In the genomic region with DNA sequence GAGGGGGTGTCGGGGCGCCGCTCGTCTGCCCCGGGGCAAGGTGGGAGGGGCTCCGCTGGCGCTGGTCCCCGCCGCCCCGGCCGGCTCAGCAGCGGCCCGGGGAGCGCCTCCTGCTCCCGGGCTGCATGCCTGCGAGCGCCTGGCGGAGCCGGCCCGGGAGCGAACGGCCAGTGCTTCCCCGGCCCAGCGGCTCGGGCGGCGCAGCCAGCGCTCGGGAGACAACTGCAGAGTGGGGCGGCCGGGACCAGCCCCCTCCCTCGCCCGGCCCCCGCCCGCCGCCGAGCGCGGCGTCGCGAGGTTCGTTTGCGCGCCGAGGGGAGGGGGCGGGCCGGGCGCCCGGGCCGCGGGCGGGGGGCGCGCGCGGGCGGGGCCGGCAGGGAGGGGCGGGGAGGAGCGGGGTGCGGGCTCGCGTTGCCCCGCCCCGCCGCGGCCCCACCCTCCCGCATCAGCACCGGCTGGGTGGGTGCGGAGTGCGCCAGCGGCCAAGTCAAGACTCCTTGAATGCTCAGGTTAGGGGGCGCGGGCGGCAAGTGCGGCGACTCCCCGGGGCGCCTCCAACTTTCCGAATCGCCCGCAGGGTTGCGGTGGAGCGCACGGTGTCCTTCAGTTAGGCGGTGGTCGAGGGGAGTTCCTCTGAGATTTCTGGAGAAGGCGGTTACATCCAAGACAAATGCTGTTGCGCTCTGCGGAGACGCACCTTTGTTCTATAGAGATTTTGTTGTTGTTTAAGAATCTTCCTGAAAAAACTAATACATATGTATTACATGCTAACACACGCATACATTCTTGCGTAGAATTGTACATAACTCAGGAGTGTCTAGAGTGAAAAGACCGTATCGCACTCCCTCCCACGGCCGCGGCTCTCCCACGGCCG, we compare ENCODE assay signal across 8 cellular contexts. TPM values are rescaled to one million over a fixed set of nuclear protein-coding genes. Genes with fewer than 3 reads are reported as not detected.
DNase-seq lines count a peak whose midpoint lies in the region; TF ChIP-seq lines count a peak whose summit lies in the region.

A gene with protein sequence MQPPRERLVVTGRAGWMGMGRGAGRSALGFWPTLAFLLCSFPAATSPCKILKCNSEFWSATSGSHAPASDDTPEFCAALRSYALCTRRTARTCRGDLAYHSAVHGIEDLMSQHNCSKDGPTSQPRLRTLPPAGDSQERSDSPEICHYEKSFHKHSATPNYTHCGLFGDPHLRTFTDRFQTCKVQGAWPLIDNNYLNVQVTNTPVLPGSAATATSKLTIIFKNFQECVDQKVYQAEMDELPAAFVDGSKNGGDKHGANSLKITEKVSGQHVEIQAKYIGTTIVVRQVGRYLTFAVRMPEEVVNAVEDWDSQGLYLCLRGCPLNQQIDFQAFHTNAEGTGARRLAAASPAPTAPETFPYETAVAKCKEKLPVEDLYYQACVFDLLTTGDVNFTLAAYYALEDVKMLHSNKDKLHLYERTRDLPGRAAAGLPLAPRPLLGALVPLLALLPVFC (minus strand): TSS at position 231 of the 874 bp plus-strand sequence. CDS start 279 bp downstream, outside the sequence.

- no peaks in the 10 kb centered on the region for H3K9me3 Mint-ChIP-seq in chondrocyte (ENCODE audit: low read depth)

- H2AFZ ChIP-seq in mesenchymal stem cell (ENCODE audit: low read depth, low read length), result no peak within 1 kb of the TSS

- peaks cover 30% of the 10 kb centered on the region for H3K4me1 Mint-ChIP-seq in chondrocyte (ENCODE audit: low read depth)

- no peak within 1 kb of the TSS for H2BK5ac ChIP-seq in mesenchymal stem cell (ENCODE audit: low read depth, low read length, poor library complexity, severe bottlenecking)

- H3K27me3 ChIP-seq in mesenchymal stem cell (ENCODE audit: control insufficient read depth in 1 of 2, insufficient read depth in 1 of 2, low read length in 2 of 2) (peaks cover 80 to 81% of the 10 kb centered on the region in 2 experiments), tibial artery (peaks cover 0 to 12% of the 10 kb centered on the region in 2 donors)

- WGBS in mesenchymal stem cell, result under 1% methylated on average over 32 of the region's 101 CpGs

- H3K79me1 ChIP-seq in mesenchymal stem cell (replicated peaks; ENCODE audit: low read length, poor library complexity, severe bottlenecking), result no peaks in the 10 kb centered on the region

- no peak within 1 kb of the TSS for H3K4ac ChIP-seq in mesenchymal stem cell (ENCODE audit: low read depth in 1 of 2, low read length in 2 of 2)

- in situ Hi-C loops in GM13977 (cut with MboI; ENCODE audit: low pct_unique_long_range_greater_than_20kb, low sequenced_read_pairs, unreplicated experiment), result no loop called here

- H2BK120ac ChIP-seq in mesenchymal stem cell (ENCODE audit: low read depth, low read length), result no peak within 1 kb of the TSS

- H4K91ac ChIP-seq in mesenchymal stem cell (ENCODE audit: low read length), result no peak within 1 kb of the TSS

- H3K36me3 ChIP-seq in mesenchymal stem cell (ENCODE audit: control insufficient read depth in 1 of 2, insufficient read depth in 2 of 2, low read depth in 1 of 2, low read length in 2 of 2) (no peaks in the 10 kb centered on the region), tibial artery (no peaks in the 10 kb centered on the region)

- H2AK5ac ChIP-seq in mesenchymal stem cell (ENCODE audit: low read length, severe bottlenecking), result no peak within 1 kb of the TSS

- peak within 1 kb of the TSS; percentile 26 to 76 for H3K4me3 ChIP-seq in mesenchymal stem cell (ENCODE audit: insufficient read depth in 1 of 2, low read depth in 1 of 2, low read length in 2 of 2)
- peak within 1 kb of the TSS; percentile 49 to 74 for H3K4me3 ChIP-seq in tibial artery

- H3K23ac ChIP-seq in mesenchymal stem cell (ENCODE audit: low read length in 2 of 2), result no peak within 1 kb of the TSS

- no peak within 1 kb of the TSS for H3K14ac ChIP-seq in mesenchymal stem cell (ENCODE audit: low read length in 2 of 2)

- no peak within 1 kb of the TSS for H4K8ac ChIP-seq in mesenchymal stem cell (ENCODE audit: low read length)

- no peak within 1 kb of the TSS for H2BK12ac ChIP-seq in mesenchymal stem cell (ENCODE audit: low read length in 2 of 2)

- peak within 1 kb of the TSS; percentile 22 for H3K9ac ChIP-seq in mesenchymal stem cell (ENCODE audit: low read length)

- H3K4me1 ChIP-seq in mesenchymal stem cell (ENCODE audit: control insufficient read depth, insufficient read depth, low read depth, low read length) (peaks cover 13% of the 10 kb centered on the region), tibial artery (peaks cover 0 to 23% (median 15%) of the 10 kb centered on the region in 4 donors)

- DNase-seq in GM13977 (ENCODE audit: low spot score), result peak; percentile 59
- DNase-seq in NCI-H1092 treated with DMSO at 0.1 percent for 48 hours (lab: John Stamatoyannopoulos, UW), result peak; percentile 31
- DNase-seq in chondrocyte (ENCODE audit: low spot score), result no peak
- DNase-seq in mesenchymal stem cell, result no peak
- DNase-seq in tibial artery, result no peak
- no peak for DNase-seq in NCI-H510A treated with DMSO at 0.1 percent for 48 hours (lab: John Stamatoyannopoulos, UW)
- no peak for DNase-seq in NCI-H2196 treated with DMSO at 0.1 percent for 48 hours (lab: John Stamatoyannopoulos, UW; ENCODE audit: unreplicated experiment)
- DNase-seq in NCI-H1048 (lab: John Stamatoyannopoulos, UW), result no peak

- peak within 1 kb of the TSS; percentile 86 for H3K4me2 ChIP-seq in mesenchymal stem cell (ENCODE audit: low read length, poor library complexity, severe bottlenecking)

- no peak within 1 kb of the TSS for H3K27ac ChIP-seq in mesenchymal stem cell (ENCODE audit: low read length, poor library complexity, severe bottlenecking)
- peak within 1 kb of the TSS; percentile 37 to 62 for H3K27ac ChIP-seq in tibial artery

- H2BK15ac ChIP-seq in mesenchymal stem cell (ENCODE audit: low read depth, poor library complexity, severe bottlenecking), result no peak within 1 kb of the TSS

- peaks cover 18% of the 10 kb centered on the region for H3K27me3 Mint-ChIP-seq in chondrocyte (ENCODE audit: low read depth)

- intact Hi-C loops in tibial artery (cut with DNase I; ENCODE audit: low total_unique reads), result no loop called here

- peak within 1 kb of the TSS; percentile 77 for H3K4me3 Mint-ChIP-seq in chondrocyte (ENCODE audit: unreplicated experiment)

- H3K9me3 ChIP-seq in mesenchymal stem cell (ENCODE audit: control insufficient read depth, low read length) (no peaks in the 10 kb centered on the region), tibial artery (no peaks in the 10 kb centered on the region)

- H3K36me3 Mint-ChIP-seq in chondrocyte (ENCODE audit: low read depth), result peaks cover 2% of the 10 kb centered on the region

- H3K18ac ChIP-seq in mesenchymal stem cell (ENCODE audit: low read depth in 1 of 2, low read length in 2 of 2), result no peak within 1 kb of the TSS

- H3K27ac Mint-ChIP-seq in chondrocyte (ENCODE audit: unreplicated experiment), result peak within 1 kb of the TSS; percentile 28

- TF ChIP-seq CTCF in GM13977 (IDR thresholded peaks at IDR 0.05; ENCODE audit: extremely low read depth, insufficient read depth, missing control alignments), result no peak
- no peak for TF ChIP-seq CTCF in chondrocyte (IDR thresholded peaks at IDR 0.05)
- no peak for TF ChIP-seq CTCF in tibial artery (IDR thresholded peaks at IDR 0.05)

RNA-seq across cellular contexts. Expression of the gene that starts here (rescaled TPM):
- 13.0 to 26.2 TPM (median 15.6 TPM) in 3 replicates for total RNA-seq in chondrocyte
- 0.08 TPM for polyA plus RNA-seq in mesenchymal stem cell (2013, experiment 1 of 2)
- polyA plus RNA-seq in mesenchymal stem cell (2013, experiment 2 of 2), result 0.07 TPM

Comparison
In these comparisons a context has a peak if more than half of its experiments do, and no peak if none do; other contexts are left out.
1. DNase-seq: peak in GM13977 (single experiment) and NCI-H1092 treated with DMSO at 0.1 percent for 48 hours (single experiment); none in chondrocyte (single experiment), mesenchymal stem cell (single experiment), tibial artery (0 of 2), NCI-H510A treated with DMSO at 0.1 percent for 48 hours (single experiment), NCI-H2196 treated with DMSO at 0.1 percent for 48 hours (single experiment) and NCI-H1048 (single experiment).